ENCODE assay signal across 23 cellular contexts in the genomic region with DNA sequence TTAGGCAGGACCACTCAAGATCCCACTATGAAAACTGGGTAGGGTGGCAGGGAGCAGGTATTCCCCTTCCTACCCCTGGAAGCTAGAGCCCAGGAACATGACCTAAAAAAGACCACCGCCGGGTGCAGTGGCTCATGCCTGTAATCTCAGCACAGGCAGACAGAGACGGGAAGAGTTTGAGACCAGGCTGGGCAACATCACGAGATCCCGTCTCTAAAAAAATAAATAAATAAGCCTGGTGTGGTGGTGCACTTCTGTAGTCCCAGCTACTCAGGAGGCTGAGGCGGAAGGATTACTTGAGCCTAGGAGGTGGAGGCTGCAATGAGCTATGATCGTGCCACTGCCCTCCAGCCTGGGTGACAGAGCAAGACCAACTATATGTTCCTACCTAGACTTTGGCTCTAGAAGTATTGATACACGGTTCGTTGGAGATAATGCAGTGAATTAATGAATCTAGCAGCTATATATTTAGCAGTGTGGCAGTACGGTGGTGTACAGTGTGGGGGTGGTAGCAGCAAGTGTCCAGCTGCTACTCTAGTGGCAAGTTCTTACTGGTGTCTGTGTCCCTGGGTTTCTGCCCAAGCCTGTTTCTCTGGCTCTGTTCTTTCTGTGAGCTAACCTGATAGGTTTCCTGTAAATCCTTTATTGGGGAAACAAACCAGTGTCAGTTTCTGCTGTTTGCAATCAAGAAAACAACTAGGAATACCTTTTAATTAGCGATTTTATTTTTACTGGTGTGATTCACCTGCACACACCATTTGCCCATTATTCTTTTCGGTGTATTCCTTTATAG. TPM values are rescaled to one million over a fixed set of nuclear protein-coding genes. Genes with fewer than 3 reads are reported as not detected.
"Had no signal": no experiment of that assay in that cellular context is flagged by ENCODE, and none has a peak within 500 bp of the region (broad histone marks: within the 10 kb centered on the region; RNA-seq: fewer than 3 reads in every experiment).

No MANE protein-coding gene starts in this region.

- H3K4me3 ChIP-seq: body of pancreas, left ventricle myocardium inferior, ovary, psoas muscle, upper lobe of right lung had no signal

- ATAC-seq: activated CD8-positive, alpha-beta T cell treated with anti-CD3 and anti-CD28 coated beads, Interleukin-2, amount 10 ng/mL, durations not matched to agents 7 days and 5 days; activated naive CD8-positive, alpha-beta T cell treated with anti-CD3 and anti-CD28 coated beads, Interleukin-2, amount 50 U/mL, for 24 hours; body of pancreas; naive thymus-derived CD8-positive, alpha-beta T cell; psoas muscle; right cardiac atrium; stimulated activated naive CD8-positive, alpha-beta T cell treated with anti-CD3 and anti-CD28 coated beads, Interleukin-15, Interleukin-2, amounts not matched to agents 100 U/mL and 50 U/mL, for 24 hours; upper lobe of right lung had no signal

- DNase-seq: activated CD4-positive, alpha-beta T cell treated with anti-CD3 and anti-CD28 coated beads for 1 hour; activated CD4-positive, alpha-beta T cell treated with anti-CD3 and anti-CD28 coated beads, Interleukin-2, amount 50 U/mL, for 1 hour; activated CD8-positive, alpha-beta T cell treated with anti-CD3 and anti-CD28 coated beads, Interleukin-2, amount 10 ng/mL, durations not matched to agents 7 days and 5 days; activated gamma-delta T cell; activated naive CD4-positive, alpha-beta T cell treated with anti-CD3 and anti-CD28 coated beads, Interleukin-2, amount 50 U/mL, for 16 hours; activated naive CD8-positive, alpha-beta T cell treated with anti-CD3 and anti-CD28 coated beads, Interleukin-2, amount 50 U/mL, for 24 hours; body of pancreas; caudate nucleus; effector CD4-positive, alpha-beta T cell; hippocampal formation; left ventricle myocardium inferior; naive thymus-derived CD8-positive, alpha-beta T cell; ovary; psoas muscle; right cardiac atrium; stimulated activated CD4-positive, alpha-beta T cell treated with anti-CD3 and anti-CD28 coated beads, Interleukin-12 subunit alpha, Interleukin-12 subunit beta, amount 100 ng/mL, for 4 hours; stimulated activated CD4-positive, alpha-beta T cell treated with anti-CD3 and anti-CD28 coated beads, Interleukin-4, amount 100 ng/mL, for 4 hours; stimulated activated naive CD8-positive, alpha-beta T cell treated with anti-CD3 and anti-CD28 coated beads, Interleukin-15, Interleukin-2, amounts not matched to agents 100 U/mL and 50 U/mL, for 24 hours; upper lobe of right lung had no signal

- H3K27me3 ChIP-seq: body of pancreas, ovary had no signal

- H3K27ac ChIP-seq: body of pancreas, left ventricle myocardium inferior, ovary, psoas muscle, upper lobe of right lung had no signal

- H3K9me3 ChIP-seq: body of pancreas, left ventricle myocardium inferior, ovary, psoas muscle, upper lobe of right lung had no signal

- H3K36me3 ChIP-seq: left ventricle myocardium inferior, ovary, upper lobe of right lung had no signal

RNA-seq across cellular contexts. Expression of gene SCNN1G, which starts 30.0 kb away (rescaled TPM):
- total RNA-seq: activated CD8-positive, alpha-beta T cell treated with anti-CD3 and anti-CD28 coated beads, Interleukin-2, amount 10 ng/mL, durations not matched to agents 7 days and 5 days; activated T-helper 1 cell treated with anti-CD3 and anti-CD28 coated beads, Interleukin-12 subunit alpha, Interleukin-12 subunit beta, Interleukin-2, Interleukin-4 antibody, amounts not matched to agents 30 ng/mL and 10 ng/mL and 1 ng/mL, durations not matched to agents 14 hours and 24 hours and 36 hours; left ventricle myocardium inferior; mesothelial cell of epicardium; naive thymus-derived CD8-positive, alpha-beta T cell; psoas muscle; right cardiac atrium; skeletal muscle tissue; T-helper 2 cell treated with Interferon-gamma antibody and Interleukin-4, amounts not matched to agents 100 ng/mL and 5 ng/mL, for 36 hours had no signal
